Comparison of ENCODE assay signal across 8 cellular contexts in the genomic region with DNA sequence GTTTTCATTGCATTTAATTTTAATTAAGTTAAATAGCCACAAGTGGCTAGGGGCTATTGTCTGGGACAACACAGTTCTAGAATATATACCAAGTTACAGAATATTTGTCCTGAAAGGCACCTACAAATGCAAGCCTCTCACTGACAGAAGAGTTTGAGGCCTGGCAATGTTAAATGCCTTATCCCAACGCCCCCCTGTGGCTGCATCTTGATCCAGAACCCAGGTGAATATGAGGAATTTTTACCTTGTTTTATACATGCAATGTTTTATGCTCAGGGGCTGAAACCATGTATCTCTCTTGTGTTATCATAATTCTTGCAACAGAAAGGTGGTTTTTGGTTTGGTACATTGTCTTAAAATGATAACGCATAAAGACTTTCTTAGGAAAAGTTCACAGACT.
DNase-seq lines count a peak whose midpoint lies in the region; ATAC-seq and TF ChIP-seq lines count a peak whose summit lies in the region.

No MANE protein-coding gene starts in this region.

- WGBS in hepatocyte (ENCODE audit: low lambda C conversion rate, missing lambda C conversion rate): 51% methylated on average over 2 of the region's 2 CpGs

- ATAC-seq in Panc1 (no peak), GM18907 (IDR thresholded peaks at IDR 0.05; ENCODE audit: unreplicated experiment) (no peak)

- no peaks in the 10 kb centered on the region for H4K20me1 ChIP-seq in hepatocyte (ENCODE audit: insufficient read depth, poor library complexity, severe bottlenecking)

- CTCF ChIA-PET in Panc1 (lab: Charles Lee): no interaction called here

- peak; percentile 49 for TF ChIP-seq CTCF in GM06990 (IDR thresholded peaks at IDR 0.05; ENCODE audit: insufficient read depth, low read length, poor library complexity, severe bottlenecking)
- TF ChIP-seq CTCF in Panc1 (IDR thresholded peaks at IDR 0.05): peak; percentile 49; the same call in 1 of the 2 replicates
- peak; percentile 49 for TF ChIP-seq CTCF in hepatocyte (IDR thresholded peaks at IDR 0.05; ENCODE audit: poor library complexity)

- no peaks in the 10 kb centered on the region for H3K79me2 ChIP-seq in hepatocyte

- DNase-seq in ACHN (peak; percentile 29), GM06990 (ENCODE audit: extremely low read depth, insufficient read length) (no peak), Panc1 (ENCODE audit: low read depth, low spot score) (no peak), hepatocyte (ENCODE audit: low spot score) (peak; percentile 45), NCI-H446 treated with DMSO at 0.1 percent for 48 hours (lab: John Stamatoyannopoulos, UW) (no peak), cerebellum (ENCODE audit: low spot score) (no peak)
- no peak for DNase-seq in activated T-cell treated with anti-CD3 and anti-CD28 coated beads, Interleukin-2, amount 50 U/mL, for 48 hours

- H3K4me3 ChIP-seq in GM06990 (replicated peaks; ENCODE audit: low read depth, low read length): no peak overlapping the region
- no peak overlapping the region for H3K4me3 ChIP-seq in Panc1 (ENCODE audit: low read depth in 2 of 2, low read length in 2 of 2)
- H3K4me3 ChIP-seq in hepatocyte: no peak overlapping the region

- H3K9me3 ChIP-seq in Panc1 (ENCODE audit: control insufficient read depth, insufficient read depth, low read depth, low read length): no peaks in the 10 kb centered on the region
- H3K9me3 ChIP-seq in hepatocyte (ENCODE audit: low read depth): no peaks in the 10 kb centered on the region

- intact Hi-C loops in Panc1 (cut with micrococcal nuclease; ENCODE audit: unreplicated experiment): no loop called here

- H3K27ac ChIP-seq in Panc1 (ENCODE audit: low read length): peak overlapping the region; percentile 69; the same call in 1 of the 2 replicates
- H3K27ac ChIP-seq in hepatocyte: no peak overlapping the region

- H3K4me1 ChIP-seq in Panc1 (ENCODE audit: control insufficient read depth, insufficient read depth, low read length): no peaks in the 10 kb centered on the region; the same call in 1 of the 2 replicates
- peaks cover 10% of the 10 kb centered on the region for H3K4me1 ChIP-seq in hepatocyte (ENCODE audit: insufficient read depth)

- H3K27me3 ChIP-seq in GM06990 (replicated peaks; ENCODE audit: control insufficient read depth, insufficient read depth, low read length) (peaks cover 2% of the 10 kb centered on the region; the same call in 1 of the 2 replicates), Panc1 (ENCODE audit: control insufficient read depth, insufficient read depth, low read length) (no peaks in the 10 kb centered on the region), hepatocyte (no peaks in the 10 kb centered on the region)

- POLR2A ChIA-PET in Panc1 (lab: Charles Lee): interaction anchor here (0.6 kb wide), 1 partner anchor 1588 kb away, joined by 3 read pairs; no protein-coding TSS in a partner anchor

- H3K36me3 ChIP-seq in GM06990 (ENCODE audit: control insufficient read depth, insufficient read depth, low read length) (no peaks in the 10 kb centered on the region), Panc1 (ENCODE audit: control insufficient read depth, insufficient read depth, low read length) (no peaks in the 10 kb centered on the region), hepatocyte (replicated peaks; ENCODE audit: insufficient read depth, low read depth) (no peaks in the 10 kb centered on the region)

- in situ Hi-C loops in ACHN (cut with HindIII; ENCODE audit: low pct_ligation_motif_present, low pct_unique_long_range_greater_than_20kb, low sequenced_read_pairs) (loop anchor here (25.0 kb wide), 1 partner anchor 281 kb away; no protein-coding TSS in a partner anchor), Panc1 (cut with HindIII; ENCODE audit: low pct_unique_long_range_greater_than_20kb, low sequenced_read_pairs) (no loop called here)

- H2AFZ ChIP-seq in hepatocyte: no peak overlapping the region

- no TSS peak for BruUV-seq in Panc1 (replicated peaks; lab: Mats Ljungman, UMichigan)

- no peaks in the 10 kb centered on the region for H3K9me2 ChIP-seq in hepatocyte (replicated peaks; ENCODE audit: insufficient read depth)

- no peak overlapping the region for H3K4me2 ChIP-seq in hepatocyte

Comparison
In these comparisons a context has a peak if more than half of its experiments do, and no peak if none do; other contexts are left out.
1. DNase-seq: peak in ACHN (single experiment) and hepatocyte (single experiment); none in GM06990 (single experiment), Panc1 (single experiment), activated T-cell treated with anti-CD3 and anti-CD28 coated beads, Interleukin-2, amount 50 U/mL, for 48 hours (0 of 2), NCI-H446 treated with DMSO at 0.1 percent for 48 hours (single experiment) and cerebellum (single experiment).
2. Peak in every context shown above with its lines, with median percentiles within 50 percentile points of each other: CTCF ChIP-seq.